8 cellular contexts compared by ENCODE assay signal in genomic region chr1:7752512-7753417, GRCh38. TPM values are rescaled to one million over a fixed set of nuclear protein-coding genes. Genes with fewer than 3 reads are reported as not detected.
DNase-seq lines count a peak whose midpoint lies in the region; ATAC-seq and TF ChIP-seq lines count a peak whose summit lies in the region.

No MANE protein-coding gene starts in this region.

- no peak for ATAC-seq in GM19395 (IDR thresholded peaks at IDR 0.05; ENCODE audit: unreplicated experiment)

- no peak overlapping the region for H3K4me3 Mint-ChIP-seq in activated CD4-positive, alpha-beta memory T cell treated with anti-CD3 and anti-CD28 coated beads, Interleukin-2, amount 10 ng/mL, durations not matched to agents 7 days and 5 days

- H3K27ac Mint-ChIP-seq in activated CD4-positive, alpha-beta memory T cell treated with anti-CD3 and anti-CD28 coated beads, Interleukin-2, amount 10 ng/mL, durations not matched to agents 7 days and 5 days, result no peak overlapping the region

- peak overlapping the region; percentile 23 for H3K4me3 ChIP-seq in epithelial cell of esophagus (ENCODE audit: low read length)

- CTCF ChIA-PET in activated CD4-positive, alpha-beta memory T cell treated with anti-CD3 and anti-CD28 coated beads, Interleukin-2, amount 10 ng/mL, durations not matched to agents 7 days and 5 days (lab: Charles Lee), result interaction anchor here (0.5 to 8.6 kb wide), 33 partner anchors 9 to 285 kb away, joined by 3 to 281 read pairs (median 5); no protein-coding TSS in a partner anchor

- TF ChIP-seq CTCF in AG09319 (IDR thresholded peaks at IDR 0.05; ENCODE audit: low read depth, low read length), result peak; percentile 73
- TF ChIP-seq CTCF in epithelial cell of esophagus (IDR thresholded peaks at IDR 0.05; ENCODE audit: insufficient read depth, low read depth, low read length, missing control alignments), result peak; percentile 75

- peaks cover 9% of the 10 kb centered on the region for H3K27me3 Mint-ChIP-seq in activated CD4-positive, alpha-beta memory T cell treated with anti-CD3 and anti-CD28 coated beads, Interleukin-2, amount 10 ng/mL, durations not matched to agents 7 days and 5 days

- H3K36me3 Mint-ChIP-seq in activated CD4-positive, alpha-beta memory T cell treated with anti-CD3 and anti-CD28 coated beads, Interleukin-2, amount 10 ng/mL, durations not matched to agents 7 days and 5 days (ENCODE audit: low read depth), result no peaks in the 10 kb centered on the region

- peaks cover 40% of the 10 kb centered on the region for H3K4me1 Mint-ChIP-seq in activated CD4-positive, alpha-beta memory T cell treated with anti-CD3 and anti-CD28 coated beads, Interleukin-2, amount 10 ng/mL, durations not matched to agents 7 days and 5 days

- POLR2A ChIA-PET in activated CD4-positive, alpha-beta memory T cell treated with anti-CD3 and anti-CD28 coated beads, Interleukin-2, amount 10 ng/mL, durations not matched to agents 7 days and 5 days (lab: Charles Lee), result interaction anchor here (0.7 to 2.4 kb wide), 6 partner anchors 19 to 88 kb away, joined by 3 to 19 read pairs (median 3); partner anchors contain the start of gene VAMP3

- no peaks in the 10 kb centered on the region for H3K9me3 Mint-ChIP-seq in activated CD4-positive, alpha-beta memory T cell treated with anti-CD3 and anti-CD28 coated beads, Interleukin-2, amount 10 ng/mL, durations not matched to agents 7 days and 5 days

- DNase-seq in AG09319 (ENCODE audit: extremely low read depth, low read depth) (peak; percentile 41), H4 (ENCODE audit: low spot score) (peak; percentile 45), NCI-H510A (lab: John Stamatoyannopoulos, UW) (peak; percentile 55), epithelial cell of esophagus (ENCODE audit: low read depth) (peak; percentile 72), middle frontal gyrus (ENCODE audit: extremely low spot score, low spot score) (peak; percentile 73)
- peak; percentile 48 for DNase-seq in activated CD4-positive, alpha-beta memory T cell treated with anti-CD3 and anti-CD28 coated beads, Interleukin-2, amount 10 ng/mL, durations not matched to agents 7 days and 5 days
- DNase-seq in stimulated activated naive CD4-positive, alpha-beta T cell (lab: John Stamatoyannopoulos, UW), result peak; percentile 11 to 38 (median 24)

RNA-seq across cellular contexts. Expression of gene VAMP3, which starts 18.3 kb away (rescaled TPM):
- 57.8 and 72.5 TPM in 2 replicates for total RNA-seq in H4 (2014; rRNA removed; shearing (Covaris generic))
- 10 to 100 TPM; 35.0 to 36.5 TPM for total RNA-seq in activated CD4-positive, alpha-beta memory T cell treated with anti-CD3 and anti-CD28 coated beads, Interleukin-2, amount 10 ng/mL, durations not matched to agents 7 days and 5 days

RNA-seq across cellular contexts. Expression of gene PER3, which starts 31.3 kb away (rescaled TPM):
- total RNA-seq in H4 (2014; rRNA removed; shearing (Covaris generic)), result 3.1 and 5.2 TPM in 2 replicates
- 1 to 10 TPM; 2.2 to 2.4 TPM for total RNA-seq in activated CD4-positive, alpha-beta memory T cell treated with anti-CD3 and anti-CD28 coated beads, Interleukin-2, amount 10 ng/mL, durations not matched to agents 7 days and 5 days
